11 cellular contexts compared by ENCODE assay signal in the genomic region with DNA sequence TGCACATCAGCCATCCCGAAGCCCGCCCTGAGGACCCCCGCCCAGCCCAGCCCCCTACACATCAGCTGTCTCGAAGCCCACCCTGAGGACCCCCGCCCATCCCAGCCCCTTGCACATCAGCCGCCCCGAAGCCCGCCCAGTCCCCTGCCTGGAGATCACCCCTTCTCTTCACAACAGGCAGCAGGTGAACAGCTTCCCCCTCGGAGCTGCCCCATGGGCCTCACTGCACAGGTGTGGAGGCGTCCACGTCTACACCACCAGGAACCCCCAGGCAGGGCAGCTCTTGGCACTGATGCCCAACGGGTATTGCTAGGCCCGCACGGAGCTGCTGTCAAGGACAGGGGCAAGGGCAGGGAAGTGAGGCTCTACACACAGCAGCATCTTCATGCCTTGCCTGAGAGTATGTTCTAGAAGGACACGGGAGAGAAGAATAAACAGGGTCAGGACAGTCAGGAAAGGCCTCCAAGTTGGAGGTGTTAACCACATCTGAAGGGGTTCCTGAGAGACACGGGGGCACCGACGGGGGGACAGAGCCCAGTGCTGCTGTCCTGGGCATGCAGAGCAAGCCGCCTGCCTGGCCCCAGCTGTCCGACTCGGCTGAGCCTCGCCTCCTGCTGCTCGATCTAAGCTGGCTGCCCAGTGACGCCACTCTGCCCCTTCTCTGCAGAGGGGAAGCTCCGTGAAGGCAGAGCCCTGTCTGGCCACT.
DNase-seq lines count a peak whose midpoint lies in the region; ATAC-seq, FAIRE-seq and TF ChIP-seq lines count a peak whose summit lies in the region.
"Had no signal": no experiment of that assay in that cellular context is flagged by ENCODE, and none has a peak within 500 bp of the region (broad histone marks: within the 10 kb centered on the region; RNA-seq: fewer than 3 reads in every experiment).

No MANE protein-coding gene starts in this region.

- no peaks in the 10 kb centered on the region for H3K27me3 ChIP-seq in CD8-positive, alpha-beta T cell (ENCODE audit: insufficient read depth, low read length)

- CTCF ChIA-PET in A549 (lab: Yijun Ruan, JAX) = no interaction called here
- CTCF ChIA-PET in CD8-positive, alpha-beta T cell (lab: Charles Lee) = interaction anchor here (1.2 to 1.7 kb wide), 3 partner anchors 9 to 136 kb away, joined by 3 to 7 read pairs (median 3); no protein-coding TSS in a partner anchor

- 94% methylated on average over 10 of the region's 25 CpGs for WGBS in A549 (ENCODE audit: missing lambda C conversion rate)

- no peak for DNase-seq in A549 (ENCODE audit: low read depth in 1 of 2, low spot score in 1 of 2)
- DNase-seq in CD8-positive, alpha-beta T cell = peak in 1 of 7 experiments; percentile 3
- peak; percentile 62 for DNase-seq in coronary artery (ENCODE audit: low spot score)
- no peak for DNase-seq in natural killer cell treated with Interleukin-12 subunit alpha and Interleukin-12 subunit beta and Interleukin-15 and Interleukin-18, amount 100 ng/mL, for 72 hours (ENCODE audit: low spot score)
- no peak for DNase-seq in ACHN
- no peak for DNase-seq in DMS79 treated with DMSO at 0.1 percent for 48 hours (lab: John Stamatoyannopoulos, UW)
- DNase-seq in endothelial cell (ENCODE audit: low spot score) = no peak
- DNase-seq: cortex of kidney, NCI-H1105 had no signal

- H3K27me3 Mint-ChIP-seq in CD8-positive, alpha-beta T cell (ENCODE audit: low read depth) = no peaks in the 10 kb centered on the region
- no peaks in the 10 kb centered on the region for H3K27me3 Mint-ChIP-seq in natural killer cell treated with Interleukin-12 subunit alpha and Interleukin-12 subunit beta and Interleukin-15 and Interleukin-18, amount 100 ng/mL, for 72 hours
- H3K27me3 Mint-ChIP-seq in endothelial cell (ENCODE audit: unreplicated experiment) = peaks cover 14% of the 10 kb centered on the region

- FAIRE-seq in A549 (lab: Jason Lieb, UNC) = no peak
- FAIRE-seq: HTR-8/SVneo had no signal

- H3K4me3 Mint-ChIP-seq in CD8-positive, alpha-beta T cell = no peak overlapping the region
- peak overlapping the region; percentile 34 for H3K4me3 Mint-ChIP-seq in natural killer cell treated with Interleukin-12 subunit alpha and Interleukin-12 subunit beta and Interleukin-15 and Interleukin-18, amount 100 ng/mL, for 72 hours
- no peak overlapping the region for H3K4me3 Mint-ChIP-seq in endothelial cell (ENCODE audit: unreplicated experiment)

- POLR2A ChIA-PET in A549 (lab: Yijun Ruan, JAX) = no interaction called here
- POLR2A ChIA-PET in CD8-positive, alpha-beta T cell (lab: Charles Lee) = interaction anchor here (0.9 to 1.4 kb wide), 3 partner anchors 9 to 138 kb away, joined by 3 to 4 read pairs (median 3); no protein-coding TSS in a partner anchor

- peaks cover 7% of the 10 kb centered on the region for H3K9me3 ChIP-seq in A549
- H3K9me3 ChIP-seq in CD8-positive, alpha-beta T cell (ENCODE audit: low read length) = no peaks in the 10 kb centered on the region

- H3K36me3 ChIP-seq in CD8-positive, alpha-beta T cell (ENCODE audit: insufficient read depth, low read length) = no peaks in the 10 kb centered on the region

- TF ChIP-seq EP300 in A549 (IDR thresholded peaks at IDR 0.05) = no peak

- in situ Hi-C loops in ACHN (cut with HindIII; ENCODE audit: low pct_ligation_motif_present, low pct_unique_long_range_greater_than_20kb, low sequenced_read_pairs) = no loop called here

- no peak for TF ChIP-seq RAD21 in A549 (conservative IDR thresholded peaks at IDR 0.05 in 1 of 2, IDR thresholded peaks at IDR 0.05 in 1 of 2)

- ATAC-seq in A549 (no peak), GM18498 (IDR thresholded peaks at IDR 0.05; ENCODE audit: unreplicated experiment) (no peak)
- no peak for ATAC-seq in CD8-positive, alpha-beta T cell
- ATAC-seq in natural killer cell treated with Interleukin-12 subunit alpha and Interleukin-12 subunit beta and Interleukin-15 and Interleukin-18, amount 100 ng/mL, for 72 hours = no peak

- no peaks in the 10 kb centered on the region for H3K9me3 Mint-ChIP-seq in CD8-positive, alpha-beta T cell
- H3K9me3 Mint-ChIP-seq in natural killer cell treated with Interleukin-12 subunit alpha and Interleukin-12 subunit beta and Interleukin-15 and Interleukin-18, amount 100 ng/mL, for 72 hours = no peaks in the 10 kb centered on the region
- H3K9me3 Mint-ChIP-seq in endothelial cell (ENCODE audit: unreplicated experiment) = no peaks in the 10 kb centered on the region

- no peaks in the 10 kb centered on the region for H3K36me3 Mint-ChIP-seq in CD8-positive, alpha-beta T cell
- no peaks in the 10 kb centered on the region for H3K36me3 Mint-ChIP-seq in natural killer cell treated with Interleukin-12 subunit alpha and Interleukin-12 subunit beta and Interleukin-15 and Interleukin-18, amount 100 ng/mL, for 72 hours
- no peaks in the 10 kb centered on the region for H3K36me3 Mint-ChIP-seq in endothelial cell (ENCODE audit: low read depth, unreplicated experiment)

- H3K4me1 ChIP-seq in A549 = peaks cover 43% of the 10 kb centered on the region
- peaks cover 85% of the 10 kb centered on the region for H3K4me1 ChIP-seq in CD8-positive, alpha-beta T cell (ENCODE audit: insufficient read depth, low read length)

- no peak for TF ChIP-seq POLR2A in A549 (IDR thresholded peaks at IDR 0.05; ENCODE audit: low read length)

- H3K4me1 Mint-ChIP-seq in CD8-positive, alpha-beta T cell (ENCODE audit: low read depth) = peaks cover 82% of the 10 kb centered on the region
- peaks cover 78% of the 10 kb centered on the region in 2 donors for H3K4me1 Mint-ChIP-seq in natural killer cell treated with Interleukin-12 subunit alpha and Interleukin-12 subunit beta and Interleukin-15 and Interleukin-18, amount 100 ng/mL, for 72 hours (ENCODE audit: low read depth in 2 of 2)
- H3K4me1 Mint-ChIP-seq in endothelial cell (ENCODE audit: unreplicated experiment) = peaks cover 22% of the 10 kb centered on the region

- H3K4me2 ChIP-seq in A549 = no peak overlapping the region

- no peak overlapping the region for H3K4me3 ChIP-seq in A549
- no peak overlapping the region for H3K4me3 ChIP-seq in CD8-positive, alpha-beta T cell (ENCODE audit: low read depth, low read length)
- H3K4me3 ChIP-seq in coronary artery = no peak overlapping the region

- peak overlapping the region; percentile 74 for H3K27ac Mint-ChIP-seq in CD8-positive, alpha-beta T cell
- H3K27ac Mint-ChIP-seq in natural killer cell treated with Interleukin-12 subunit alpha and Interleukin-12 subunit beta and Interleukin-15 and Interleukin-18, amount 100 ng/mL, for 72 hours = peak overlapping the region in 1 of 2 donors; percentile 37
- no peak overlapping the region for H3K27ac Mint-ChIP-seq in endothelial cell (ENCODE audit: unreplicated experiment)

- TF ChIP-seq CTCF in A549 (IDR thresholded peaks at IDR 0.05) (no peak), coronary artery (IDR thresholded peaks at IDR 0.05) (no peak), endothelial cell (IDR thresholded peaks at IDR 0.05; ENCODE audit: unreplicated experiment) (no peak)
- no peak for TF ChIP-seq CTCF in CD8-positive, alpha-beta T cell (IDR thresholded peaks at IDR 0.05)

- intact Hi-C loops in CD8-positive, alpha-beta T cell (cut with DNase I, micrococcal nuclease) = loop anchor here in 1 of 2 experiments (5.0 to 10.0 kb wide), 3 partner anchors 361 to 1174 kb away; a partner anchor contains a TSS

- H3K27ac ChIP-seq in A549 = peak overlapping the region; percentile 62 to 90
- no peak overlapping the region for H3K27ac ChIP-seq in CD8-positive, alpha-beta T cell (ENCODE audit: low read depth, low read length)
- peak overlapping the region in 1 of 2 donors; percentile 78 for H3K27ac ChIP-seq in coronary artery

TF ChIP-seq in A549, 52 proteins besides CTCF, POLR2A, EP300 and RAD21 (continues in another document):
- no peak for TF ChIP-seq TP53 (CRISPR knock-in tag; IDR thresholded peaks at IDR 0.05)
- no peak for TF ChIP-seq ZSCAN20 (CRISPR knock-in tag; IDR thresholded peaks at IDR 0.05)
- TF ChIP-seq NFE2L2 (conservative IDR thresholded peaks at IDR 0.05; ENCODE audit: low read length) = no peak
- no peak for TF ChIP-seq NR3C1 (IDR thresholded peaks at IDR 0.05)
- TF ChIP-seq, protein P1, sequence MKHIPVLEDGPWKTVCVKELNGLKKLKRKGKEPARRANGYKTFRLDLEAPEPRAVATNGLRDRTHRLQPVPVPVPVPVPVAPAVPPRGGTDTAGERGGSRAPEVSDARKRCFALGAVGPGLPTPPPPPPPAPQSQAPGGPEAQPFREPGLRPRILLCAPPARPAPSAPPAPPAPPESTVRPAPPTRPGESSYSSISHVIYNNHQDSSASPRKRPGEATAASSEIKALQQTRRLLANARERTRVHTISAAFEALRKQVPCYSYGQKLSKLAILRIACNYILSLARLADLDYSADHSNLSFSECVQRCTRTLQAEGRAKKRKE (CRISPR knock-in tag; IDR thresholded peaks at IDR 0.05; ENCODE audit: low read depth) = no peak
- TF ChIP-seq POLR2AphosphoS2 (conservative IDR thresholded peaks at IDR 0.05; ENCODE audit: low read length) = no peak
- TF ChIP-seq, protein P2, sequence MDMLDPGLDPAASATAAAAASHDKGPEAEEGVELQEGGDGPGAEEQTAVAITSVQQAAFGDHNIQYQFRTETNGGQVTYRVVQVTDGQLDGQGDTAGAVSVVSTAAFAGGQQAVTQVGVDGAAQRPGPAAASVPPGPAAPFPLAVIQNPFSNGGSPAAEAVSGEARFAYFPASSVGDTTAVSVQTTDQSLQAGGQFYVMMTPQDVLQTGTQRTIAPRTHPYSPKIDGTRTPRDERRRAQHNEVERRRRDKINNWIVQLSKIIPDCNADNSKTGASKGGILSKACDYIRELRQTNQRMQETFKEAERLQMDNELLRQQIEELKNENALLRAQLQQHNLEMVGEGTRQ (IDR thresholded peaks at IDR 0.05) = no peak
- TF ChIP-seq, protein P3, sequence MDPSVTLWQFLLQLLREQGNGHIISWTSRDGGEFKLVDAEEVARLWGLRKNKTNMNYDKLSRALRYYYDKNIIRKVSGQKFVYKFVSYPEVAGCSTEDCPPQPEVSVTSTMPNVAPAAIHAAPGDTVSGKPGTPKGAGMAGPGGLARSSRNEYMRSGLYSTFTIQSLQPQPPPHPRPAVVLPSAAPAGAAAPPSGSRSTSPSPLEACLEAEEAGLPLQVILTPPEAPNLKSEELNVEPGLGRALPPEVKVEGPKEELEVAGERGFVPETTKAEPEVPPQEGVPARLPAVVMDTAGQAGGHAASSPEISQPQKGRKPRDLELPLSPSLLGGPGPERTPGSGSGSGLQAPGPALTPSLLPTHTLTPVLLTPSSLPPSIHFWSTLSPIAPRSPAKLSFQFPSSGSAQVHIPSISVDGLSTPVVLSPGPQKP (IDR thresholded peaks at IDR 0.05; ENCODE audit: low read depth, low read length) = no peak
- no peak for TF ChIP-seq KDM1A (IDR thresholded peaks at IDR 0.05; ENCODE audit: low read depth)
- TF ChIP-seq, protein P4, sequence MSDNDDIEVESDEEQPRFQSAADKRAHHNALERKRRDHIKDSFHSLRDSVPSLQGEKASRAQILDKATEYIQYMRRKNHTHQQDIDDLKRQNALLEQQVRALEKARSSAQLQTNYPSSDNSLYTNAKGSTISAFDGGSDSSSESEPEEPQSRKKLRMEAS (IDR thresholded peaks at IDR 0.05) = no peak
- TF ChIP-seq RARB (CRISPR knock-in tag; IDR thresholded peaks at IDR 0.05) = no peak
- no peak for TF ChIP-seq SREBF2 (IDR thresholded peaks at IDR 0.05)
- TF ChIP-seq MAZ (IDR thresholded peaks at IDR 0.05; ENCODE audit: borderline replicate concordance, low read depth, low read length) = no peak
